ENCODE assay signal across 23 cellular contexts in genomic region chr2:67323209-67323991, GRCh38.
A peak's percentile ranks its signal among the peaks of the same experiment; 100 is the strongest.
DNase-seq lines count a peak whose midpoint lies in the region; ATAC-seq and TF ChIP-seq lines count a peak whose summit lies in the region.
"Had no signal": no experiment of that assay in that cellular context is flagged by ENCODE, and none has a peak within 500 bp of the region (broad histone marks: within the 10 kb centered on the region; RNA-seq: fewer than 3 reads in every experiment).

No MANE protein-coding gene starts in this region.

- peak overlapping the region; percentile 70 for H3K27ac Mint-ChIP-seq in progenitor cell of endocrine pancreas
- H3K27ac Mint-ChIP-seq: activated naive CD4-positive, alpha-beta T cell treated with anti-CD3 and anti-CD28 coated beads, Interleukin-2, amount 50 U/mL, for 24 hours; natural killer cell treated with Interleukin-12 subunit alpha and Interleukin-12 subunit beta and Interleukin-15 and Interleukin-18, amount 100 ng/mL, for 72 hours; stimulated activated effector memory CD8-positive, alpha-beta T cell treated with anti-CD3 and anti-CD28 coated beads, Interleukin-12 subunit alpha, Interleukin-12 subunit beta, amount 100 ng/mL, for 72 hours had no signal

- no peaks in the 10 kb centered on the region for H3K36me3 ChIP-seq in ACC112 (ENCODE audit: insufficient read depth, low read length)
- H3K36me3 ChIP-seq in adrenal gland (replicated peaks in 1 of 2): no peaks in the 10 kb centered on the region
- H3K36me3 ChIP-seq in hepatocyte (replicated peaks; ENCODE audit: insufficient read depth, low read depth): no peaks in the 10 kb centered on the region
- no peaks in the 10 kb centered on the region for H3K36me3 ChIP-seq in H7 (replicated peaks; ENCODE audit: control insufficient read depth, insufficient read depth, low read length)
- H3K36me3 ChIP-seq: BLaER1, lower lobe of right lung, Peyer's patch, suprapubic skin, upper lobe of right lung had no signal

- H3K4me2 ChIP-seq in hepatocyte: no peak overlapping the region
- H3K4me2 ChIP-seq: BLaER1 had no signal

- no peak for TF ChIP-seq POLR2A in adrenal gland (IDR thresholded peaks at IDR 0.05)

- WGBS in adrenal gland, 4 donors: 51 to 55% (median 55%) methylated on average over 4 of the region's 4 CpGs
- WGBS in hepatocyte (ENCODE audit: low lambda C conversion rate, missing lambda C conversion rate): 63% methylated on average over 4 of the region's 4 CpGs

- peaks cover 34% of the 10 kb centered on the region for H3K4me1 Mint-ChIP-seq in progenitor cell of endocrine pancreas (ENCODE audit: low read depth)
- H3K4me1 Mint-ChIP-seq: activated naive CD4-positive, alpha-beta T cell treated with anti-CD3 and anti-CD28 coated beads, Interleukin-2, amount 50 U/mL, for 24 hours; stimulated activated effector memory CD8-positive, alpha-beta T cell treated with anti-CD3 and anti-CD28 coated beads, Interleukin-12 subunit alpha, Interleukin-12 subunit beta, amount 100 ng/mL, for 72 hours had no signal

- H3K27ac ChIP-seq in ACC112 (ENCODE audit: low read depth, low read length) (no peak overlapping the region), adrenal gland (peak overlapping the region in 4 of 5 donors; percentile 5 to 68 (median 34)), hepatocyte (no peak overlapping the region)
- H3K27ac ChIP-seq: BLaER1, lower lobe of right lung, suprapubic skin, upper lobe of right lung, VCaP had no signal

- peak overlapping the region; percentile 29 for H2AFZ ChIP-seq in ACC112 (ENCODE audit: low read length, unreplicated experiment)
- no peak overlapping the region for H2AFZ ChIP-seq in hepatocyte

- H3K27me3 Mint-ChIP-seq in progenitor cell of endocrine pancreas: no peaks in the 10 kb centered on the region

- no peaks in the 10 kb centered on the region for H3K27me3 ChIP-seq in ACC112 (ENCODE audit: insufficient read depth, low read length)
- H3K27me3 ChIP-seq in adrenal gland: no peaks in the 10 kb centered on the region
- H3K27me3 ChIP-seq in hepatocyte: peaks cover 5% of the 10 kb centered on the region
- no peaks in the 10 kb centered on the region for H3K27me3 ChIP-seq in H7 (ENCODE audit: control insufficient read depth, insufficient read depth, low read length)
- H3K27me3 ChIP-seq: BLaER1, Peyer's patch, suprapubic skin, upper lobe of right lung had no signal

- no peaks in the 10 kb centered on the region for H4K20me1 ChIP-seq in hepatocyte (ENCODE audit: insufficient read depth, poor library complexity, severe bottlenecking)
- H4K20me1 ChIP-seq: BLaER1 had no signal

- no peaks in the 10 kb centered on the region for H3K9me3 Mint-ChIP-seq in progenitor cell of endocrine pancreas (ENCODE audit: low read depth)
- H3K9me3 Mint-ChIP-seq: activated naive CD4-positive, alpha-beta T cell treated with anti-CD3 and anti-CD28 coated beads, Interleukin-2, amount 50 U/mL, for 24 hours; natural killer cell treated with Interleukin-12 subunit alpha and Interleukin-12 subunit beta and Interleukin-15 and Interleukin-18, amount 100 ng/mL, for 72 hours; stimulated activated effector memory CD8-positive, alpha-beta T cell treated with anti-CD3 and anti-CD28 coated beads, Interleukin-12 subunit alpha, Interleukin-12 subunit beta, amount 100 ng/mL, for 72 hours had no signal

- TF ChIP-seq CTCF in adrenal gland (IDR thresholded peaks at IDR 0.05): no peak
- no peak for TF ChIP-seq CTCF in progenitor cell of endocrine pancreas (IDR thresholded peaks at IDR 0.05; ENCODE audit: unreplicated experiment)
- TF ChIP-seq CTCF in hepatocyte (IDR thresholded peaks at IDR 0.05; ENCODE audit: poor library complexity): no peak

- H3K36me3 Mint-ChIP-seq in progenitor cell of endocrine pancreas (ENCODE audit: insufficient read depth): no peaks in the 10 kb centered on the region
- H3K36me3 Mint-ChIP-seq: activated naive CD4-positive, alpha-beta T cell treated with anti-CD3 and anti-CD28 coated beads, Interleukin-2, amount 50 U/mL, for 24 hours; natural killer cell treated with Interleukin-12 subunit alpha and Interleukin-12 subunit beta and Interleukin-15 and Interleukin-18, amount 100 ng/mL, for 72 hours; stimulated activated effector memory CD8-positive, alpha-beta T cell treated with anti-CD3 and anti-CD28 coated beads, Interleukin-12 subunit alpha, Interleukin-12 subunit beta, amount 100 ng/mL, for 72 hours had no signal

- H3K4me3 ChIP-seq in ACC112 (ENCODE audit: low read depth, low read length) (no peak overlapping the region), adrenal gland (no peak overlapping the region), hepatocyte (no peak overlapping the region), H7 (ENCODE audit: insufficient read depth, low read depth, low read length) (no peak overlapping the region)
- H3K4me3 ChIP-seq: BLaER1, lower lobe of right lung, Peyer's patch, suprapubic skin, upper lobe of right lung had no signal

- no peaks in the 10 kb centered on the region for H3K9me3 ChIP-seq in adrenal gland (replicated peaks in 1 of 3)
- no peaks in the 10 kb centered on the region for H3K9me3 ChIP-seq in hepatocyte (ENCODE audit: low read depth)
- H3K9me3 ChIP-seq: BLaER1, lower lobe of right lung, Peyer's patch, suprapubic skin, upper lobe of right lung had no signal

- H3K79me2 ChIP-seq in ACC112 (ENCODE audit: control insufficient read depth, insufficient read depth, low read length, unreplicated experiment) (no peaks in the 10 kb centered on the region), hepatocyte (no peaks in the 10 kb centered on the region)

- H3K4me3 Mint-ChIP-seq in progenitor cell of endocrine pancreas (ENCODE audit: low read depth): no peak overlapping the region
- H3K4me3 Mint-ChIP-seq: activated naive CD4-positive, alpha-beta T cell treated with anti-CD3 and anti-CD28 coated beads, Interleukin-2, amount 50 U/mL, for 24 hours; natural killer cell treated with Interleukin-12 subunit alpha and Interleukin-12 subunit beta and Interleukin-15 and Interleukin-18, amount 100 ng/mL, for 72 hours; stimulated activated effector memory CD8-positive, alpha-beta T cell treated with anti-CD3 and anti-CD28 coated beads, Interleukin-12 subunit alpha, Interleukin-12 subunit beta, amount 100 ng/mL, for 72 hours had no signal

- peak; percentile 10 for DNase-seq in NCI-H69 (lab: John Stamatoyannopoulos, UW)
- DNase-seq in adrenal gland: no peak
- DNase-seq in progenitor cell of endocrine pancreas (ENCODE audit: low spot score, unreplicated experiment): no peak
- no peak for DNase-seq in H4 (ENCODE audit: low spot score)
- no peak for DNase-seq in hepatocyte (ENCODE audit: low spot score)
- no peak for DNase-seq in H7
- DNase-seq: activated CD4-positive, alpha-beta T cell treated with anti-CD3 and anti-CD28 coated beads for 48 hours; activated CD8-positive, alpha-beta memory T cell treated with anti-CD3 and anti-CD28 coated beads for 24 hours; DMS79; effector CD4-positive, alpha-beta T cell; GDM1; lower lobe of right lung; T1000; upper lobe of right lung had no signal

- intact Hi-C loops in adrenal gland (cut with DNase I): loop anchor here in 1 of 2 donors (10.0 kb wide), 1 partner anchor 521 kb away; no protein-coding TSS in a partner anchor

- H3K9me2 ChIP-seq in hepatocyte (replicated peaks; ENCODE audit: insufficient read depth): no peaks in the 10 kb centered on the region

- peaks cover 17% of the 10 kb centered on the region for H3K4me1 ChIP-seq in ACC112 (ENCODE audit: control insufficient read depth, insufficient read depth, low read length, unreplicated experiment)
- peaks cover 12 to 31% of the 10 kb centered on the region in 2 donors for H3K4me1 ChIP-seq in adrenal gland (replicated peaks in 1 of 2)
- H3K4me1 ChIP-seq in hepatocyte (ENCODE audit: insufficient read depth): no peaks in the 10 kb centered on the region
- H3K4me1 ChIP-seq: BLaER1, suprapubic skin, upper lobe of right lung had no signal

- ATAC-seq in HG03135 (IDR thresholded peaks at IDR 0.05; ENCODE audit: unreplicated experiment): no peak
- ATAC-seq: natural killer cell treated with Interleukin-12 subunit alpha and Interleukin-12 subunit beta and Interleukin-15 and Interleukin-18, amount 100 ng/mL, for 72 hours had no signal

Comparison
In these comparisons a context has a peak if more than half of its experiments do, and no peak if none do; other contexts are left out.
1. H3K27ac ChIP-seq: peak in adrenal gland (4 of 5); none in ACC112 (single experiment) and hepatocyte (single experiment).